Comparison of ENCODE assay signal across 8 cellular contexts in genomic region chr2:218033590-218034496, GRCh38. TPM values are rescaled to one million over a fixed set of nuclear protein-coding genes. Genes with fewer than 3 reads are reported as not detected.
A peak's percentile ranks its signal among the peaks of the same experiment; 100 is the strongest.
DNase-seq lines count a peak whose midpoint lies in the region; ATAC-seq and TF ChIP-seq lines count a peak whose summit lies in the region.

No MANE protein-coding gene starts in this region.

- no peaks in the 10 kb centered on the region for H3K36me3 Mint-ChIP-seq in IgD-negative memory B cell
- H3K36me3 Mint-ChIP-seq in dendritic cell treated with granulocyte-macrophage colony-stimulating factor and Interleukin-4, amounts not matched to agents 40 ng/mL and 50 ng/mL, for 4 days (ENCODE audit: low read depth) = no peaks in the 10 kb centered on the region
- no peaks in the 10 kb centered on the region for H3K36me3 Mint-ChIP-seq in natural killer cell treated with Interleukin-12 subunit alpha and Interleukin-12 subunit beta and Interleukin-15 and Interleukin-18, amount 100 ng/mL, for 72 hours

- peak overlapping the region in 1 of 3 donors; percentile 91 for H3K27ac Mint-ChIP-seq in IgD-negative memory B cell
- H3K27ac Mint-ChIP-seq in dendritic cell treated with granulocyte-macrophage colony-stimulating factor and Interleukin-4, amounts not matched to agents 40 ng/mL and 50 ng/mL, for 4 days = peak overlapping the region; percentile 83
- no peak overlapping the region for H3K27ac Mint-ChIP-seq in natural killer cell treated with Interleukin-12 subunit alpha and Interleukin-12 subunit beta and Interleukin-15 and Interleukin-18, amount 100 ng/mL, for 72 hours

- H3K9me3 ChIP-seq in DND-41 (ENCODE audit: insufficient read depth, low read length, severe bottlenecking) (no peaks in the 10 kb centered on the region), uterus (no peaks in the 10 kb centered on the region)

- H2AFZ ChIP-seq in DND-41 (ENCODE audit: low read depth, low read length) = no peak overlapping the region

- no peaks in the 10 kb centered on the region for H3K79me2 ChIP-seq in DND-41 (ENCODE audit: insufficient read depth, low read length)

- H3K4me1 ChIP-seq in DND-41 (ENCODE audit: insufficient read depth, low read length) (peaks cover 4% of the 10 kb centered on the region), uterus (peaks cover 0 to 5% of the 10 kb centered on the region in 2 donors)

- peak overlapping the region in 3 of 4 donors; percentile 45 to 85 (median 79) for H3K4me3 Mint-ChIP-seq in IgD-negative memory B cell
- H3K4me3 Mint-ChIP-seq in dendritic cell treated with granulocyte-macrophage colony-stimulating factor and Interleukin-4, amounts not matched to agents 40 ng/mL and 50 ng/mL, for 4 days = peak overlapping the region; percentile 75
- peak overlapping the region; percentile 30 for H3K4me3 Mint-ChIP-seq in natural killer cell treated with Interleukin-12 subunit alpha and Interleukin-12 subunit beta and Interleukin-15 and Interleukin-18, amount 100 ng/mL, for 72 hours

- peaks cover 3% of the 10 kb centered on the region for H3K27me3 ChIP-seq in DND-41 (ENCODE audit: insufficient read depth, low read length, poor library complexity)
- no peaks in the 10 kb centered on the region for H3K27me3 ChIP-seq in uterus

- peaks cover 5% of the 10 kb centered on the region for H4K20me1 ChIP-seq in DND-41 (ENCODE audit: insufficient read depth, low read length)

- H3K36me3 ChIP-seq in DND-41 (ENCODE audit: insufficient read depth, low read length) = no peaks in the 10 kb centered on the region
- H3K36me3 ChIP-seq in uterus = no peaks in the 10 kb centered on the region

- no peak for ATAC-seq in DND-41 (ENCODE audit: insufficient read depth, low read depth)
- peak; percentile 48 to 56 for ATAC-seq in natural killer cell treated with Interleukin-12 subunit alpha and Interleukin-12 subunit beta and Interleukin-15 and Interleukin-18, amount 100 ng/mL, for 72 hours

- H3K27me3 Mint-ChIP-seq in IgD-negative memory B cell = peaks cover 4% of the 10 kb centered on the region
- peaks cover 9% of the 10 kb centered on the region for H3K27me3 Mint-ChIP-seq in dendritic cell treated with granulocyte-macrophage colony-stimulating factor and Interleukin-4, amounts not matched to agents 40 ng/mL and 50 ng/mL, for 4 days
- H3K27me3 Mint-ChIP-seq in natural killer cell treated with Interleukin-12 subunit alpha and Interleukin-12 subunit beta and Interleukin-15 and Interleukin-18, amount 100 ng/mL, for 72 hours = peaks cover 8 to 18% of the 10 kb centered on the region in 2 donors

- peaks cover 0 to 5% (median 4%) of the 10 kb centered on the region in 3 donors for H3K4me1 Mint-ChIP-seq in IgD-negative memory B cell
- peaks cover 44% of the 10 kb centered on the region for H3K4me1 Mint-ChIP-seq in dendritic cell treated with granulocyte-macrophage colony-stimulating factor and Interleukin-4, amounts not matched to agents 40 ng/mL and 50 ng/mL, for 4 days (ENCODE audit: low read depth)
- peaks cover 10% of the 10 kb centered on the region in 2 donors for H3K4me1 Mint-ChIP-seq in natural killer cell treated with Interleukin-12 subunit alpha and Interleukin-12 subunit beta and Interleukin-15 and Interleukin-18, amount 100 ng/mL, for 72 hours (ENCODE audit: low read depth in 2 of 2)

- intact Hi-C loops in dendritic cell treated with granulocyte-macrophage colony-stimulating factor and Interleukin-4, amounts not matched to agents 40 ng/mL and 50 ng/mL, for 4 days (cut with micrococcal nuclease) = loop anchor here (1.0 to 5.0 kb wide), 3 partner anchors 42 to 249 kb away; no protein-coding TSS in a partner anchor
- intact Hi-C loops in uterus (cut with DNase I; ENCODE audit: low total_unique reads) = loop anchor here (2.0 kb wide), 1 partner anchor 249 kb away; no protein-coding TSS in a partner anchor

- H3K4me2 ChIP-seq in DND-41 (ENCODE audit: insufficient read depth, low read length) = no peak overlapping the region

- H3K27ac ChIP-seq in DND-41 (ENCODE audit: low read length) (no peak overlapping the region), uterus (no peak overlapping the region)

- H3K9me3 Mint-ChIP-seq in IgD-negative memory B cell = no peaks in the 10 kb centered on the region
- no peaks in the 10 kb centered on the region for H3K9me3 Mint-ChIP-seq in dendritic cell treated with granulocyte-macrophage colony-stimulating factor and Interleukin-4, amounts not matched to agents 40 ng/mL and 50 ng/mL, for 4 days
- H3K9me3 Mint-ChIP-seq in natural killer cell treated with Interleukin-12 subunit alpha and Interleukin-12 subunit beta and Interleukin-15 and Interleukin-18, amount 100 ng/mL, for 72 hours = no peaks in the 10 kb centered on the region

- H3K9ac ChIP-seq in DND-41 (ENCODE audit: low read depth, low read length) = no peak overlapping the region

- peak; percentile 3 for DNase-seq in DND-41
- DNase-seq in natural killer cell treated with Interleukin-12 subunit alpha and Interleukin-12 subunit beta and Interleukin-15 and Interleukin-18, amount 100 ng/mL, for 72 hours (ENCODE audit: low spot score) = no peak
- no peak for DNase-seq in stimulated activated CD4-positive, alpha-beta T cell treated with anti-CD3 and anti-CD28 coated beads, Interleukin-4, amount 100 ng/mL, for 4 hours
- no peak for DNase-seq in uterus
- no peak for DNase-seq in effector CD8-positive, alpha-beta T cell (lab: John Stamatoyannopoulos, UW)
- no peak for DNase-seq in inferior parietal cortex (ENCODE audit: extremely low spot score)

- TF ChIP-seq POLR2A in uterus (IDR thresholded peaks at IDR 0.05) = no peak

- TF ChIP-seq CTCF in DND-41 (IDR thresholded peaks at IDR 0.05; ENCODE audit: borderline replicate concordance, extremely low read depth, low read length, poor library complexity, severe bottlenecking) (no peak), uterus (IDR thresholded peaks at IDR 0.05) (no peak)

- H3K4me3 ChIP-seq in DND-41 (ENCODE audit: low read depth in 1 of 2, low read length in 2 of 2) (no peak overlapping the region), uterus (no peak overlapping the region)

RNA-seq across cellular contexts. Expression of gene TNS1, which starts 31.0 kb away (rescaled TPM):
- polyA plus RNA-seq in IgD-negative memory B cell = not detected
- total RNA-seq in natural killer cell treated with Interleukin-12 subunit alpha and Interleukin-12 subunit beta and Interleukin-15 and Interleukin-18, amount 100 ng/mL, for 72 hours = 1 to 10 TPM in 1 of 2 donors, under 1 TPM in 1; 0.29 to 2.1 TPM
- total RNA-seq in uterus = 1,000 to 10,000 TPM in 1 of 4 donors, 100 to 1,000 TPM in 3; 144 to 1,338 (median 313) TPM

RNA-seq across cellular contexts. Expression of gene RUFY4, which starts 35.2 kb away (rescaled TPM):
- polyA plus RNA-seq in IgD-negative memory B cell = 0.25 TPM
- total RNA-seq in natural killer cell treated with Interleukin-12 subunit alpha and Interleukin-12 subunit beta and Interleukin-15 and Interleukin-18, amount 100 ng/mL, for 72 hours = under 1 TPM in 1 of 2 donors, not detected in 1; 0.86 TPM
- under 1 TPM in 1 of 4 donors, not detected in 3; 0.07 TPM for total RNA-seq in uterus

Comparison
In these comparisons a context has a peak if more than half of its experiments do, and no peak if none do; other contexts are left out.
1. RNA of gene TNS1, which starts 31.0 kb away (total RNA-seq): 144 to 1,338 TPM in uterus; 0.29 to 2.1 TPM in natural killer cell treated with Interleukin-12 subunit alpha and Interleukin-12 subunit beta and Interleukin-15 and Interleukin-18, amount 100 ng/mL, for 72 hours; every median in the first group is over 10 times any median in the second.
2. Peak in every context shown above with its lines, with median percentiles within 50 percentile points of each other: H3K4me3 Mint-ChIP-seq.